Comparison of ENCODE assay signal across 13 cellular contexts in the genomic region with DNA sequence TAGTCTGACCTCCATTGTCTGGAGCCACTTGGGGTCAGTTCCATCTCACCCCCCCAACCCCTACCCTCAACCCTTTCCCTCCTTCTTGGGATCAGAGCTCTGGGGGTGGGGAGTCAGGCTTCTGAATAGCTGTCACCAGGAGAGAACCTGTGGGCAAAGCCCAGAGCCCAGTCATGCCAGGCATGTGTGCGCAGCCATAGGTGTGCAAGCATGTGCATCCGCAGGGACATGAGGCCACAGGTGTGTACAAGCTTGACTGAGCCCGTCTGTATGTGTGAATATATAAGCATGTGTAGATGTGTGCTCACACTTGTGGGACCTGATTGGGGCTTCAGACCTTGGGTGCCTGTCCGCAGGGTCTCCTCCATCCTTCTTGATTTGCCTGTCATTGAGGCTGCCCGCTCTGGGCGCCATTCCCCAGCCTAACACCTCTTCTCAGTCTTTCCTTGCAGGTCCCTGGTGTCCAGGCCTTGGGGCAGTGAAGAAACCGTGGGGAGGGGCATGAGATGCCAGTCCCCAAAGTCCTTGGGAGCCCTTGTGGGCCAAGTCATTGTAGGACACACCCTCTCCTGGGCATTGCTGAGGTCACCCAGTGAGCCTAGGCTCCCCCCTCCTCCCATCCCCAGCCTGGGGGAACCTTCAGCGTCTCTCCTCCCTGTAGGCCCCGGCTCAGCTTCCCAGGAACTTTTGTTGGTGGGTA. TPM values are rescaled to one million over a fixed set of nuclear protein-coding genes. Genes with fewer than 3 reads are reported as not detected.
A peak's percentile ranks its signal among the peaks of the same experiment; 100 is the strongest.
DNase-seq lines count a peak whose midpoint lies in the region; ATAC-seq, FAIRE-seq and TF ChIP-seq lines count a peak whose summit lies in the region.
"Had no signal": no experiment of that assay in that cellular context is flagged by ENCODE, and none has a peak within 500 bp of the region (broad histone marks: within the 10 kb centered on the region; RNA-seq: fewer than 3 reads in every experiment).

No MANE protein-coding gene starts in this region.

- no peak for TF ChIP-seq CTCF in H9 (conservative IDR thresholded peaks at IDR 0.05)
- TF ChIP-seq CTCF in astrocyte (IDR thresholded peaks at IDR 0.05; ENCODE audit: insufficient read depth, low read depth, low read length), result no peak
- TF ChIP-seq CTCF in neutrophil (IDR thresholded peaks at IDR 0.05), result no peak
- no peak for TF ChIP-seq CTCF in mucosa of descending colon (IDR thresholded peaks at IDR 0.05)

- H3K36me3 ChIP-seq in CD8-positive, alpha-beta memory T cell (ENCODE audit: insufficient read depth, low read length), result peaks cover 24% of the 10 kb centered on the region
- H3K36me3 ChIP-seq in astrocyte (ENCODE audit: insufficient read depth, low read length) (peaks cover 3% of the 10 kb centered on the region), neutrophil (peaks cover 99% of the 10 kb centered on the region), mucosa of descending colon (ENCODE audit: low read depth) (no peaks in the 10 kb centered on the region)

- DNase-seq in CD8-positive, alpha-beta memory T cell, result no peak
- DNase-seq in H9 (no peak), astrocyte (ENCODE audit: low read depth) (no peak), caudate nucleus (lab: John Stamatoyannopoulos, UW) (no peak), mucosa of descending colon (no peak)
- no peak for DNase-seq in stimulated activated CD4-positive, alpha-beta T cell treated with anti-CD3 and anti-CD28 coated beads, Interleukin-12 subunit alpha, Interleukin-12 subunit beta, amount 100 ng/mL, for 4 hours
- DNase-seq: activated CD4-positive, alpha-beta T cell treated with anti-CD3 and anti-CD28 coated beads, Interleukin-2, amount 50 U/mL, for 1 hour; HCEC 1CT; stimulated activated CD4-positive, alpha-beta T cell treated with anti-CD3 and anti-CD28 coated beads, Interleukin-2, amount 100 ng/mL, for 48 hours had no signal

- H2AFZ ChIP-seq in H9 (ENCODE audit: low read length) (no peak overlapping the region), astrocyte (ENCODE audit: low read depth, low read length) (no peak overlapping the region)

- WGBS in H9 (ENCODE audit: extremely low coverage, insufficient read length, low lambda C conversion rate), result no CpG with 5 or more reads among the region's 9 CpGs

- H4K20me1 ChIP-seq in H9 (ENCODE audit: control insufficient read depth, insufficient read depth, insufficient read length) (no peaks in the 10 kb centered on the region), astrocyte (ENCODE audit: insufficient read depth, low read length) (no peaks in the 10 kb centered on the region)

- H3K4me2 ChIP-seq in H9 (ENCODE audit: insufficient read depth, insufficient read length, low read length) (no peak overlapping the region), astrocyte (ENCODE audit: low read length) (no peak overlapping the region)

- FAIRE-seq in astrocyte (lab: Jason Lieb, UNC), result no peak
- FAIRE-seq: endothelial cell of umbilical vein had no signal

- no peak overlapping the region for H3K27ac ChIP-seq in CD8-positive, alpha-beta memory T cell (ENCODE audit: low read depth, low read length)
- H3K27ac ChIP-seq in H9 (ENCODE audit: insufficient read length, low read depth, low read length) (no peak overlapping the region), astrocyte (ENCODE audit: low read depth, low read length) (no peak overlapping the region), neutrophil (peak overlapping the region; percentile 98), caudate nucleus (ENCODE audit: low read depth, low read length) (no peak overlapping the region)

- no peak overlapping the region for H4K8ac ChIP-seq in H9 (replicated peaks; ENCODE audit: insufficient read length, low read depth, low read length)

- H3K9me3 ChIP-seq in CD8-positive, alpha-beta memory T cell (ENCODE audit: low read length), result no peaks in the 10 kb centered on the region
- H3K9me3 ChIP-seq in H9 (ENCODE audit: control insufficient read depth, low read depth, low read length) (no peaks in the 10 kb centered on the region), astrocyte (ENCODE audit: insufficient read depth, low read depth, low read length) (no peaks in the 10 kb centered on the region), neutrophil (no peaks in the 10 kb centered on the region), mucosa of descending colon (no peaks in the 10 kb centered on the region)
- H3K9me3 ChIP-seq: heart left ventricle had no signal

- H3K4ac ChIP-seq in H9 (ENCODE audit: low read depth, low read length), result no peak overlapping the region

- CTCF ChIA-PET in CD8-positive, alpha-beta memory T cell (lab: Charles Lee), result interaction anchor here (0.6 to 1.7 kb wide), 7 partner anchors 8 to 354 kb away, joined by 3 to 6 read pairs (median 5); a partner anchor contains a TSS

- no peaks in the 10 kb centered on the region for H3K4me1 ChIP-seq in CD8-positive, alpha-beta memory T cell (ENCODE audit: insufficient read depth, low read length)
- H3K4me1 ChIP-seq in H9 (ENCODE audit: insufficient read depth, low read length) (peaks cover 2% of the 10 kb centered on the region; the same call in 1 of the 2 replicates), astrocyte (ENCODE audit: insufficient read depth, low read length) (peaks cover 14% of the 10 kb centered on the region), neutrophil (ENCODE audit: control insufficient read depth in 1 of 2, insufficient read depth in 1 of 2, low read depth in 1 of 2, low read length in 1 of 2) (peaks cover 43 to 64% of the 10 kb centered on the region in 2 experiments), mucosa of descending colon (ENCODE audit: low read depth) (peaks cover 12% of the 10 kb centered on the region)

- H4K91ac ChIP-seq in H9 (ENCODE audit: insufficient read length, low read depth, low read length), result no peak overlapping the region

- H2BK20ac ChIP-seq in H9 (ENCODE audit: low read depth, low read length, poor library complexity, severe bottlenecking), result no peak overlapping the region

- H3K79me1 ChIP-seq in H9 (ENCODE audit: insufficient read depth, low read depth, low read length, poor library complexity, severe bottlenecking), result no peaks in the 10 kb centered on the region

- peak overlapping the region in 3 of 7 donors; percentile 50 to 73 (median 58) for H3K4me3 Mint-ChIP-seq in CD8-positive, alpha-beta memory T cell
- H3K4me3 Mint-ChIP-seq in H9 (peak overlapping the region; percentile 14 to 57; a peak in 3 of 5 replicates), astrocyte (ENCODE audit: unreplicated experiment) (peak overlapping the region; percentile 27)

- no peaks in the 10 kb centered on the region for H3K27me3 ChIP-seq in CD8-positive, alpha-beta memory T cell (ENCODE audit: insufficient read depth, low read length, poor library complexity, severe bottlenecking)
- H3K27me3 ChIP-seq in H9 (ENCODE audit: insufficient read depth, low read length), result no peaks in the 10 kb centered on the region; the same call in 1 of the 2 replicates
- H3K27me3 ChIP-seq in astrocyte (ENCODE audit: insufficient read depth, low read length), result no peaks in the 10 kb centered on the region
- H3K27me3 ChIP-seq in neutrophil, result no peaks in the 10 kb centered on the region
- H3K27me3 ChIP-seq: heart left ventricle had no signal

- no peak overlapping the region for H3K14ac ChIP-seq in H9 (ENCODE audit: insufficient read depth, low read length)

- H3K27ac Mint-ChIP-seq in CD8-positive, alpha-beta memory T cell, result peak overlapping the region in 6 of 8 donors; percentile 24 to 95 (median 87)
- no peak overlapping the region for H3K27ac Mint-ChIP-seq in H9
- no peak overlapping the region for H3K27ac Mint-ChIP-seq in astrocyte (ENCODE audit: unreplicated experiment)

- H3K23me2 ChIP-seq in H9 (ENCODE audit: insufficient read length, low read depth, low read length, poor library complexity, severe bottlenecking), result peaks cover 13% of the 10 kb centered on the region

- H2BK5ac ChIP-seq in H9 (ENCODE audit: insufficient read length, low read length), result no peak overlapping the region

- POLR2A ChIA-PET in CD8-positive, alpha-beta memory T cell (lab: Charles Lee), result interaction anchor here (1.2 kb wide), 1 partner anchor 13 kb away, joined by 3 read pairs; no protein-coding TSS in a partner anchor

- H3K79me2 ChIP-seq in H9 (ENCODE audit: insufficient read depth, low read length) (no peaks in the 10 kb centered on the region), astrocyte (ENCODE audit: insufficient read depth, low read length) (no peaks in the 10 kb centered on the region)

- no peak overlapping the region for H2AK5ac ChIP-seq in H9 (ENCODE audit: insufficient read length, low read length)

- H3K18ac ChIP-seq in H9 (ENCODE audit: insufficient read length, low read depth, low read length), result no peak overlapping the region

- no peak for ATAC-seq in GM18907 (IDR thresholded peaks at IDR 0.05; ENCODE audit: unreplicated experiment)
- ATAC-seq in mucosa of descending colon, result no peak

- intact Hi-C loops in mucosa of descending colon (cut with DNase I, micrococcal nuclease), result no loop called here

- H3K4me1 Mint-ChIP-seq in CD8-positive, alpha-beta memory T cell, result peaks cover 11 to 49% (median 17%) of the 10 kb centered on the region in 3 donors
- peaks cover 12% of the 10 kb centered on the region in 2 experiments for H3K4me1 Mint-ChIP-seq in H9
- H3K4me1 Mint-ChIP-seq in astrocyte (ENCODE audit: low read depth, unreplicated experiment), result peaks cover 1% of the 10 kb centered on the region

- H3T11ph ChIP-seq in H9 (ENCODE audit: low read length), result no peak overlapping the region

- H3K36me3 Mint-ChIP-seq in CD8-positive, alpha-beta memory T cell, result peaks cover 4 to 67% (median 10%) of the 10 kb centered on the region in 3 donors
- H3K36me3 Mint-ChIP-seq in H9 (ENCODE audit: insufficient read depth in 1 of 3, low read depth in 3 of 3), result peaks cover 0 to 14% (median 9%) of the 10 kb centered on the region in 3 experiments; a peak in 4 of 7 replicates
- H3K36me3 Mint-ChIP-seq in astrocyte (ENCODE audit: low read depth, unreplicated experiment), result peaks cover 15% of the 10 kb centered on the region

- H3K56ac ChIP-seq in H9 (ENCODE audit: insufficient read length, low read depth, low read length), result no peak overlapping the region

- H4K5ac ChIP-seq in H9 (ENCODE audit: insufficient read length, low read depth, low read length), result no peak overlapping the region

- no peak overlapping the region for H3K4me3 ChIP-seq in CD8-positive, alpha-beta memory T cell (ENCODE audit: low read length)
- H3K4me3 ChIP-seq in astrocyte (ENCODE audit: insufficient read depth, low read depth, low read length) (no peak overlapping the region), neutrophil (ENCODE audit: low read depth in 1 of 2, low read length in 1 of 2) (no peak overlapping the region), mucosa of descending colon (no peak overlapping the region)

- no peaks in the 10 kb centered on the region for H3K9me3 Mint-ChIP-seq in CD8-positive, alpha-beta memory T cell
- H3K9me3 Mint-ChIP-seq in H9 (no peaks in the 10 kb centered on the region; a peak in 2 of 5 replicates), astrocyte (ENCODE audit: unreplicated experiment) (peaks cover under 1% of the 10 kb centered on the region)

- peaks cover 0 to 2% of the 10 kb centered on the region in 2 donors for H3K27me3 Mint-ChIP-seq in CD8-positive, alpha-beta memory T cell
- H3K27me3 Mint-ChIP-seq in H9 (ENCODE audit: low read depth) (peaks cover 23% of the 10 kb centered on the region), astrocyte (ENCODE audit: low read depth, unreplicated experiment) (peaks cover 2% of the 10 kb centered on the region)

- no peak overlapping the region for H2BK12ac ChIP-seq in H9 (ENCODE audit: insufficient read length, low read depth, low read length)

- H2BK120ac ChIP-seq in H9 (ENCODE audit: low read depth, low read length, poor library complexity, severe bottlenecking), result no peak overlapping the region

- no peak overlapping the region for H2BK15ac ChIP-seq in H9 (ENCODE audit: low read depth, low read length)

- no peak overlapping the region for H3K9ac ChIP-seq in H9 (ENCODE audit: extremely low read depth, insufficient read length, low read length)
- H3K9ac ChIP-seq in astrocyte (ENCODE audit: low read length), result no peak overlapping the region

- H3K23ac ChIP-seq in H9 (ENCODE audit: insufficient read length, low read depth, low read length), result no peak overlapping the region

RNA-seq across cellular contexts. Expression of a gene that starts 9.0 kb away (rescaled TPM):
- 10 to 100 TPM; 50.3 to 53.2 TPM for total RNA-seq in CD8-positive, alpha-beta memory T cell
- polyA plus RNA-seq in CD8-positive, alpha-beta memory T cell, result 18.8 TPM
- total RNA-seq in H9 (2021) (17.3 and 18.2 TPM in 2 replicates), astrocyte (9.6 and 11.7 TPM in 2 replicates), mucosa of descending colon (10 to 100 TPM; 37.7 to 64.3 (median 52.5) TPM)

RNA-seq across cellular contexts. Expression of a gene that starts 29.4 kb away (rescaled TPM):
- total RNA-seq in CD8-positive, alpha-beta memory T cell, result 10 to 100 TPM; 13.8 to 15.9 TPM
- polyA plus RNA-seq in CD8-positive, alpha-beta memory T cell, result 21.8 TPM
- total RNA-seq in H9 (2021), result 24.4 and 24.7 TPM in 2 replicates
- 38.4 and 42.3 TPM in 2 replicates for total RNA-seq in astrocyte
- total RNA-seq in mucosa of descending colon, result 100 to 1,000 TPM; 177 to 472 (median 306) TPM

Comparison
In these comparisons a context has a peak if more than half of its experiments do, and no peak if none do; other contexts are left out.
1. H3K27ac Mint-ChIP-seq: peak in CD8-positive, alpha-beta memory T cell (6 of 8); none in H9 (0 of 3) and astrocyte (single experiment).